ENCODE assay signal across 8 cellular contexts in the genomic region with DNA sequence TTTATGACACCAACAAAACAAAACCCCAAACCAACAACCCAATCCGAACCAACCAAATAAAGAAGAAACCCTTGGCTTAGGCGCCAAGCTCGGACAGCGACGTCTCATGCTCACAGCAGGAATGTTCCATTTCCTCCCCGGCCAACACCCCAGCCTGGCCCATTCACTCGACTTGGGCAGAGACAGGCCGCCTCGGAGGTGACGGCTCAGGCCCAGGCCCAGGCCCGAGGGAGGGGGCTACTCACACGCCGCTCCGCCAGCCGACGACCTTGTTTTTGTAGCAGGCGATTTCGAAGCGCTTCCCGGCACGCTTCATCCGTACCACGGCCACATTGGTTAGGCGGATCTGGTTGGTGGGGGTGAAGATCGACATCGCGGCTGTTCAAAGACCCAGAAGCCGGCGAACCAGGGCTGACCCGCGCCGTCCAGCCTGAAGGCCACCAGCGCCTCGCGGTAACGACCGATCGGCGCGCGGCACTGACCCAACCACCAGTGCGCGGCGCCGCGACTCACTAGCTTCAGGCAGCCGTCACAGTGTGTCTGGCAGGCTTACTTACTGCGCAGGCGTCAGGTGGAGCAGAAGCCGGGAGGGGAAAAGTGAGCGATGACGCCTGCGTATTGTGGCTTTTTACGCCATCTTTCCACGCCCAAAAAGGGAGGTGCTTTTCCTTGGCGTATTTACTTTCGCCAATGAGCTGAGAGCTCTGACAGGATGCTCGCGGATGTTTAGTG. TPM values are rescaled to one million over a fixed set of nuclear protein-coding genes. Genes with fewer than 3 reads are reported as not detected.
DNase-seq lines count a peak whose midpoint lies in the region; ATAC-seq, FAIRE-seq and TF ChIP-seq lines count a peak whose summit lies in the region.
"Not testable (repeated sequence)": the region's sequence is repeated elsewhere in the genome, so short reads cannot be mapped to it uniquely, and the experiment has no call there.

TSS of gene SBDS (minus strand) at position 542 of the 732 bp plus-strand sequence. CDS start at position 373, 169 bp downstream.

- peak within 1 kb of the TSS; percentile 69 for H3K4me2 ChIP-seq in OCI-LY7 (ENCODE audit: low read length)
- peak within 1 kb of the TSS; percentile 83 for H3K4me2 ChIP-seq in endothelial cell of umbilical vein (ENCODE audit: insufficient read depth, low read length)

- H3K4me1 ChIP-seq in OCI-LY7 (ENCODE audit: insufficient read depth, low read length, poor library complexity, severe bottlenecking) = peaks cover 23% of the 10 kb centered on the region
- not testable (repeated sequence) for H3K4me1 ChIP-seq in endothelial cell of umbilical vein (ENCODE audit: control insufficient read depth, extremely low read depth, insufficient read depth, low read length)

- not testable (repeated sequence) for BruUV-seq in OCI-LY7 (replicated peaks; lab: Mats Ljungman, UMichigan)
- TSS peak; percentile 44 for BruUV-seq in endothelial cell of umbilical vein (replicated peaks; lab: Mats Ljungman, UMichigan)

- H3K9me2 ChIP-seq in OCI-LY7 (ENCODE audit: insufficient read depth, low read length) = not testable (repeated sequence)

- peak; percentile 25 for TF ChIP-seq CTCF in D721Med (IDR thresholded peaks at IDR 0.05; ENCODE audit: insufficient read depth, missing control alignments)
- not testable (repeated sequence) for TF ChIP-seq CTCF in OCI-LY7 (conservative IDR thresholded peaks at IDR 0.05; ENCODE audit: low read length); endothelial cell of umbilical vein (IDR thresholded peaks at IDR 0.05; ENCODE audit: extremely low read depth in 1 of 2, insufficient read depth in 1 of 2, low read depth in 1 of 2, low read length in 2 of 2)

- H3K36me3 ChIP-seq in OCI-LY7 (ENCODE audit: insufficient read depth, low read length) = peaks cover 35% of the 10 kb centered on the region
- not testable (repeated sequence) for H3K36me3 ChIP-seq in endothelial cell of umbilical vein (ENCODE audit: control insufficient read depth in 2 of 2, extremely low read depth in 1 of 2, insufficient read depth in 2 of 2, low read length in 2 of 2)

- peaks cover 44% of the 10 kb centered on the region for H3K79me2 ChIP-seq in OCI-LY7 (ENCODE audit: insufficient read depth, low read depth, low read length)
- peaks cover 15% of the 10 kb centered on the region for H3K79me2 ChIP-seq in endothelial cell of umbilical vein (ENCODE audit: control insufficient read depth, insufficient read depth, low read length)

- H3K27ac ChIP-seq in OCI-LY7 (ENCODE audit: low read depth, low read length, poor library complexity, severe bottlenecking) (peak within 1 kb of the TSS; percentile 76), endothelial cell of umbilical vein (ENCODE audit: insufficient read depth, low read depth, low read length) (peak within 1 kb of the TSS; percentile 84)

- POLR2A ChIA-PET in OCI-LY7 (lab: Charles Lee) = interaction anchor here (3.6 kb wide), 1 partner anchor 150 kb away, joined by 11 read pairs; no protein-coding TSS in a partner anchor
- POLR2A ChIA-PET in endothelial cell of umbilical vein (lab: Charles Lee) = interaction anchor here (0.6 to 1.9 kb wide), 4 partner anchors 91 to 366 kb away, joined by 3 to 6 read pairs (median 4); partner anchors contain the start of gene KCTD7

- H3K4me3 ChIP-seq in OCI-LY7 (ENCODE audit: low read depth, low read length, poor library complexity, severe bottlenecking) (peak within 1 kb of the TSS; percentile 87), endothelial cell of umbilical vein (replicated peaks in 1 of 3; ENCODE audit: insufficient read depth in 1 of 3, low read depth in 1 of 3, low read length in 3 of 3) (peak within 1 kb of the TSS; percentile 67 to 90 (median 69))

- H3K9ac ChIP-seq in endothelial cell of umbilical vein (replicated peaks; ENCODE audit: extremely low read depth, insufficient read depth, low read length) = peak within 1 kb of the TSS; percentile 78

- intact Hi-C loops in OCI-LY7 (cut with micrococcal nuclease; ENCODE audit: unreplicated experiment) (loop anchor here (1.0 to 10.0 kb wide), 7 partner anchors 74 to 880 kb away; partner anchors contain the start of genes CRCP, RABGEF1 and TMEM248), endothelial cell of umbilical vein (cut with micrococcal nuclease) (loop anchor here (1.0 to 10.0 kb wide), 6 partner anchors 44 to 963 kb away; partner anchors contain the start of genes RABGEF1 and TMEM248)

- H3K27me3 ChIP-seq in endothelial cell of umbilical vein (ENCODE audit: control insufficient read depth in 2 of 2, insufficient read depth in 2 of 2, low read length in 2 of 2) = not testable (repeated sequence)

- peak; percentile 87 for TF ChIP-seq POLR2A in endothelial cell of umbilical vein (IDR thresholded peaks at IDR 0.05; ENCODE audit: low read depth, low read length)

- FAIRE-seq in D721Med (lab: Jason Lieb, UNC) (peak; percentile 60), endothelial cell of umbilical vein (lab: Jason Lieb, UNC) (peak; percentile 99)

- not testable (repeated sequence) for DNase-seq in D721Med (ENCODE audit: insufficient read length, low spot score)
- DNase-seq in HuH-7.5 (ENCODE audit: low spot score) = peak; percentile 34
- peak; percentile 99 for DNase-seq in OCI-LY7 (ENCODE audit: low spot score)
- DNase-seq in activated T-cell treated with anti-CD3 and anti-CD28 coated beads for 1 hour (ENCODE audit: low read depth) = peak; percentile 82
- peak; percentile 99 for DNase-seq in endothelial cell of umbilical vein (ENCODE audit: low read depth, low spot score)
- peak; percentile 97 for DNase-seq in midbrain (lab: John Stamatoyannopoulos, UW)
- peak; percentile 82 for DNase-seq in stimulated activated CD8-positive, alpha-beta memory T cell treated with anti-CD3 and anti-CD28 coated beads, Interleukin-2, amount 100 ng/mL, for 1 hour (ENCODE audit: low read depth in 2 of 2)

- not testable (repeated sequence) for H4K20me1 ChIP-seq in OCI-LY7 (ENCODE audit: insufficient read depth, low read length); endothelial cell of umbilical vein (replicated peaks; ENCODE audit: control insufficient read depth, extremely low read depth, insufficient read depth, low read length)

- CTCF ChIA-PET in OCI-LY7 (lab: Charles Lee; ENCODE audit: unreplicated experiment) (interaction anchor here (0.6 kb wide), 1 partner anchor 73 kb away, joined by 3 read pairs; no protein-coding TSS in a partner anchor), endothelial cell of umbilical vein (lab: Charles Lee) (interaction anchor here (0.6 to 0.7 kb wide), 2 partner anchors 9 to 965 kb away, joined by 5 to 6 read pairs; no protein-coding TSS in a partner anchor)

- peak; percentile 54 for ATAC-seq in GM21526 (IDR thresholded peaks at IDR 0.05; ENCODE audit: low FRiP score, unreplicated experiment)

- dilution Hi-C loops in endothelial cell of umbilical vein (cut with MboI; ENCODE audit: extremely low pct_ligation_motif_present, low sequenced_read_pairs) = not testable (repeated sequence)

- H3K9me3 ChIP-seq in OCI-LY7 (ENCODE audit: low read length); endothelial cell of umbilical vein (replicated peaks; ENCODE audit: control insufficient read depth, insufficient read depth, low read length): not testable (repeated sequence)

- H2AFZ ChIP-seq in OCI-LY7 (ENCODE audit: low read length) = peak within 1 kb of the TSS; percentile 70
- H2AFZ ChIP-seq in endothelial cell of umbilical vein (ENCODE audit: low read depth, low read length) = peak within 1 kb of the TSS; percentile 75

- not testable (repeated sequence) for H3K9me1 ChIP-seq in endothelial cell of umbilical vein (replicated peaks; ENCODE audit: control insufficient read depth, extremely low read depth, insufficient read depth, low read length)

TF ChIP-seq in endothelial cell of umbilical vein, 7 proteins besides CTCF, POLR2A, EP300 and RAD21:
- peak; percentile 66 for TF ChIP-seq POLR2AphosphoS5 (IDR thresholded peaks at IDR 0.05; ENCODE audit: insufficient read depth, low read depth, low read length)

RNA-seq across cellular contexts. Expression of gene SBDS, which starts in this region (rescaled TPM):
- 43.2 and 45.6 TPM in 2 replicates for total RNA-seq in OCI-LY7 (2014; rRNA removed; shearing (Covaris generic))
- total RNA-seq in OCI-LY7 (2022) (100 and 124 TPM in 2 replicates), endothelial cell of umbilical vein (86.5 and 86.6 TPM in 2 replicates)
- 23.8 and 30.7 TPM in 2 replicates for polyA plus RNA-seq in endothelial cell of umbilical vein
- polyA plus RNA-seq in endothelial cell of umbilical vein (2011; cell fraction: cytosol; rRNA removed) = 51.8 and 53.9 TPM in 2 replicates
- polyA plus RNA-seq in endothelial cell of umbilical vein (2011; cell fraction: nucleus; rRNA removed) = 25.8 and 55.3 TPM in 2 replicates
- 72.9 and 93.3 TPM in 2 replicates for polyA plus RNA-seq in endothelial cell of umbilical vein (2012)
- 17.1 and 20.5 TPM in 2 replicates for polyA minus RNA-seq in endothelial cell of umbilical vein
- 77.0 TPM for polyA minus RNA-seq in endothelial cell of umbilical vein (2011; cell fraction: cytosol; rRNA and poly(A)+ RNA removed)
- polyA minus RNA-seq in endothelial cell of umbilical vein (2011; cell fraction: nucleus; rRNA and poly(A)+ RNA removed) = 9.1 and 13.3 TPM in 2 replicates
